ENCODE assay signal across 20 cellular contexts in the genomic region with DNA sequence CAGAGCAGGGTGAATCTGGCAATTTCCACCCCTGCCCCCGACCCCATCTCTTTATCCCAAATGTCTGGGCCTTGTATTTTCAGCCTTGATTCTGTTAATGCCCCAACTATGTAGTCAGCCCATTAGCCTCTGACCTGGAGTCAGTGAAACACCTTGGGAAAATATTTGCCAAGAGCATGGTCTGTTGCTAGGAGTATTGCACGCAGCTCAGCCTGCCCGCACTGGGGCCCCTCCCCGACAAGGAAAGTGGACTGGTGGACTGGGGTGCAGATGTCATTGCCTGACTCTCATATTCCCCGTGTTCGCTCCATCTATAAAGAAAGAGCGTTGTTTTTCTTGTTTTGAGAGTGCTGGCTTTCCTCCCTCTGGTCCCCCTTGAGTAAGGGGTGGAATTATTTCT. TPM values are rescaled to one million over a fixed set of nuclear protein-coding genes. Genes with fewer than 3 reads are reported as not detected.
"Had no signal": no experiment of that assay in that cellular context is flagged by ENCODE, and none has a peak within 500 bp of the region (broad histone marks: within the 10 kb centered on the region; RNA-seq: fewer than 3 reads in every experiment).

No MANE protein-coding gene starts in this region.

RNA-seq across cellular contexts. Expression of gene SPACA5, which starts 51.5 kb away (rescaled TPM):
- total RNA-seq: activated naive CD4-positive, alpha-beta T cell treated with anti-CD3 and anti-CD28 coated beads for 36 hours; activated naive CD4-positive, alpha-beta T cell treated with anti-CD3 and anti-CD28 coated beads, Interleukin-2, amount 50 U/mL, for 72 hours; activated naive CD8-positive, alpha-beta T cell treated with anti-CD3 and anti-CD28 coated beads for 36 hours; activated naive CD8-positive, alpha-beta T cell treated with anti-CD3 and anti-CD28 coated beads, Interleukin-2, amount 10 ng/mL, durations not matched to agents 7 days and 5 days; activated T-cell treated with anti-CD3 and anti-CD28 coated beads, Interleukin-2, amount 50 U/mL, for 4 hours; activated T-cell treated with anti-CD3 and anti-CD28 coated beads, Interleukin-2, amount 50 U/mL, for 72 hours; activated T-helper 1 cell treated with anti-CD3 and anti-CD28 coated beads, Interleukin-12 subunit alpha, Interleukin-12 subunit beta, Interleukin-2, Interleukin-4 antibody, amounts not matched to agents 30 ng/mL and 10 ng/mL and 1 ng/mL, durations not matched to agents 14 hours and 24 hours and 36 hours; activated T-helper 17 cell treated with anti-CD3 and anti-CD28 coated beads, Interleukin-2, amount 50 U/mL, for 72 hours; activated T-helper 2 cell treated with anti-CD3 and anti-CD28 coated beads, Interferon-gamma antibody, Interleukin-2, Interleukin-4, amounts not matched to agents 10 μg/mL and 5 μg/mL and 100 μg/mL, durations not matched to agents 14 hours and 24 hours and 36 hours; adrenal gland; aorta; ascending aorta; astrocyte; body of pancreas; breast epithelium; bronchial epithelial cell; cardiac muscle cell; cardiac septum; cerebellum; chondrocyte had no signal
- polyA plus RNA-seq: adrenal gland, aorta, cardiac muscle cell had no signal
